Comparison of ENCODE assay signal across 18 cellular contexts in the genomic region with DNA sequence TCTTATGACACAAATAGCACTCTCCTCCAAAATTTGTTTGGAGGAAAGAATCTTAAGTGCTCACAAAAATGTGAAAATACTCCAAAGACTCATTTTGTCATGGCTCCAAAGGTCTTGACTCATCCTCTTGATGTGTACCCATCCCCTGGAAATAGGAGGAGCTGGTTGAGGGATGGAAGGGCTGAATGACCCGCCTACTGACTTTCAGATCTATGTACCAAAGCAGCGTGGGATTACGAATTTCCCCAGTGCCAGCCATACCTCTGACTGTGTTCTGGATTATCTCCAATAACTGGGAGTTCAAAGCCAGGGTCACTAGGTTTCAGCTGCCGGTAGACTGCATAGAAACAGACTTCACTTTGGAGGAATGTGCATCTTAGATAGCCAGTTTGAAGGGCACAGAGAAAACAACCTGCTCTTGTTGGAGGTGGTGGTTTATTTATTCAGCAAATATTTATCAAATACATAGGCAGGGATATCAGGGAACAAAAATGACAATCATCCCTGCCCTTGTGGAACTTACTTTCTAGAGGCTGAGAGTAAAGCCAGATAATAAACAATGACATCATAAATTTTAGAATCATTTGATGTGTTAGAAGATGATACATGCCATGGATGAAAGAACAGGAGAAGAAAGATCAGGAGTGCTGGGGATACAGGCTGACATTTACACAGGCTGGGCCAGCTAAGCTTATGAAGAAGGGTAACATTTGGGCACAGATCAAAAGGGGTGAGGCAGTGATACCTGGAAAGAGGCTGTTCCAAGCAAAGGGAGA.
A peak's percentile ranks its signal among the peaks of the same experiment; 100 is the strongest.
DNase-seq lines count a peak whose midpoint lies in the region; TF ChIP-seq lines count a peak whose summit lies in the region.
"Had no signal": no experiment of that assay in that cellular context is flagged by ENCODE, and none has a peak within 500 bp of the region (broad histone marks: within the 10 kb centered on the region; RNA-seq: fewer than 3 reads in every experiment).

No MANE protein-coding gene starts in this region.

- H3K36me3 ChIP-seq in GM23248 (ENCODE audit: low read depth): no peaks in the 10 kb centered on the region
- H3K36me3 ChIP-seq: BE2C had no signal

- H3K27ac ChIP-seq in GM23248: no peak overlapping the region

- H3K27me3 ChIP-seq in GM23248 (replicated peaks; ENCODE audit: insufficient read depth): no peaks in the 10 kb centered on the region; the same call in 1 of the 2 replicates
- H3K27me3 ChIP-seq: BE2C had no signal

- H3K4me2 ChIP-seq in GM23248 (ENCODE audit: unreplicated experiment): no peak overlapping the region

- WGBS in GM23248 (ENCODE audit: low coverage in 1 of 2, low lambda C conversion rate in 2 of 2, missing lambda C conversion rate in 2 of 2), 2 experiments: 22 to 35% methylated on average over 4 of the region's 4 CpGs

- no peaks in the 10 kb centered on the region for H3F3A ChIP-seq in GM23248 (ENCODE audit: insufficient read depth)

- no peak overlapping the region for H3K9ac ChIP-seq in GM23248

- H3K9me2 ChIP-seq in GM23248 (ENCODE audit: insufficient read depth): no peaks in the 10 kb centered on the region

- H3K79me2 ChIP-seq in GM23248 (ENCODE audit: insufficient read depth): no peaks in the 10 kb centered on the region

- H3K9me3 ChIP-seq in GM23248 (ENCODE audit: low read depth): no peaks in the 10 kb centered on the region
- H3K9me3 ChIP-seq: BE2C had no signal

- no peaks in the 10 kb centered on the region for H4K20me1 ChIP-seq in GM23248 (ENCODE audit: insufficient read depth)

- in situ Hi-C loops in GM23248 (cut with MboI) (no loop called here), astrocyte of the spinal cord (cut with HindIII; ENCODE audit: low sequenced_read_pairs) (no loop called here)

- no peak for TF ChIP-seq CTCF in astrocyte of the spinal cord (IDR thresholded peaks at IDR 0.05; ENCODE audit: low read depth, low read length)

- no peaks in the 10 kb centered on the region for H3K4me1 ChIP-seq in GM23248 (ENCODE audit: insufficient read depth)
- H3K4me1 ChIP-seq: BE2C had no signal

- peak; percentile 20 for DNase-seq in AG08396 (ENCODE audit: low spot score)
- DNase-seq in GM23248: peak; percentile 41
- DNase-seq in astrocyte of the spinal cord (ENCODE audit: low read depth, low spot score): peak; percentile 3
- peak; percentile 39 for DNase-seq in iris pigment epithelial cell (ENCODE audit: low read depth)
- no peak for DNase-seq in activated CD4-positive, alpha-beta T cell treated with anti-CD3 and anti-CD28 coated beads for 1 hour
- DNase-seq in activated naive CD4-positive, alpha-beta T cell treated with Interleukin-2 at 50 U/mL for 16 hours: no peak
- no peak for DNase-seq in stimulated activated CD4-positive, alpha-beta T cell treated with anti-CD3 and anti-CD28 coated beads, Interleukin-4, amount 100 ng/mL, for 24 hours
- DNase-seq: ACHN; BE2C; CD4-positive, alpha-beta T cell; DMS79 treated with DMSO at 0.1 percent for 48 hours; GF-D8; HFFc6; Karpas-422; NCI-H1105 treated with DMSO at 0.1 percent for 48 hours; NCI-H187; NCI-H69; SHP77 treated with DMSO at 0.1 percent for 48 hours had no signal

- no peak overlapping the region for H2AFZ ChIP-seq in GM23248

- H3K4me3 ChIP-seq in GM23248 (no peak overlapping the region), astrocyte of the spinal cord (ENCODE audit: low read depth, low read length) (no peak overlapping the region)

Comparison
In these comparisons a context has a peak if more than half of its experiments do, and no peak if none do; other contexts are left out.
1. DNase-seq: peak in AG08396 (single experiment), GM23248 (single experiment), astrocyte of the spinal cord (single experiment) and iris pigment epithelial cell (single experiment); none in activated CD4-positive, alpha-beta T cell treated with anti-CD3 and anti-CD28 coated beads for 1 hour (single experiment), activated naive CD4-positive, alpha-beta T cell treated with Interleukin-2 at 50 U/mL for 16 hours (single experiment) and stimulated activated CD4-positive, alpha-beta T cell treated with anti-CD3 and anti-CD28 coated beads, Interleukin-4, amount 100 ng/mL, for 24 hours (single experiment).